In the genomic region with DNA sequence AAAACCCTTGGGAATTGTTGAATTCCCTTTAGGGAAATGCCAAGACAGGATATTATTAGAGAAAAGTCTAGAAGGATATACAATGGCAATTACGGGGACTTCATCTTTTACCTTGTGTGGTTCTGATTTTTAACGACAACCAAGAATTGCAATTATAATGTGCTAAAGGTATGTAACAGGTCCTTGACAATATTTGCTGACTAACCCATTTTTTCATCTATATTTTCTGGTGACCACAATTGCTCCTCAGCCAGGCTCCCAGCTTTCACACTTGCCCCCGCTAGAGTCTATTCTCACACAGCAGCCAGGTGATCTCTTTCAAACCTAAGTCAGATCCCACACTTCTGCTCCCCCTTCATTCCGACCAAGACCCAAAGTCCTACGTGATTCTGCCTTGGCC, we compare ENCODE assay signal across 32 cellular contexts. TPM values are rescaled to one million over a fixed set of nuclear protein-coding genes. Genes with fewer than 3 reads are reported as not detected.
"Had no signal": no experiment of that assay in that cellular context is flagged by ENCODE, and none has a peak within 500 bp of the region (broad histone marks: within the 10 kb centered on the region; RNA-seq: fewer than 3 reads in every experiment).

No MANE protein-coding gene starts in this region.

- H3K27ac Mint-ChIP-seq: activated CD4-positive, alpha-beta T cell treated with anti-CD3 and anti-CD28 coated beads, Interleukin-2, amount 10 ng/mL, durations not matched to agents 7 days and 5 days; activated naive CD4-positive, alpha-beta T cell treated with anti-CD3 and anti-CD28 coated beads, Interleukin-2, amount 50 U/mL, for 24 hours; activated naive CD8-positive, alpha-beta T cell treated with anti-CD3 and anti-CD28 coated beads, Interleukin-2, amount 10 ng/mL, durations not matched to agents 7 days and 5 days; activated T-cell treated with anti-CD3 and anti-CD28 coated beads, Interleukin-2, amount 50 U/mL, for 24 hours; activated T-helper 2 cell treated with anti-CD3 and anti-CD28 coated beads, Interferon-gamma antibody, Interleukin-2, Interleukin-4, amounts not matched to agents 10 μg/mL and 5 μg/mL and 100 μg/mL, durations not matched to agents 14 hours and 24 hours and 36 hours had no signal

- H3K27me3 ChIP-seq: ascending aorta, cardiac muscle cell had no signal

- H3K4me3 Mint-ChIP-seq: activated CD4-positive, alpha-beta T cell treated with anti-CD3 and anti-CD28 coated beads, Interleukin-2, amount 10 ng/mL, durations not matched to agents 7 days and 5 days; activated CD8-positive, alpha-beta T cell treated with anti-CD3 and anti-CD28 coated beads, Interleukin-2, amount 10 ng/mL, durations not matched to agents 7 days and 5 days; activated naive CD4-positive, alpha-beta T cell treated with anti-CD3 and anti-CD28 coated beads, Interleukin-2, amount 50 U/mL, for 24 hours; activated naive CD8-positive, alpha-beta T cell treated with anti-CD3 and anti-CD28 coated beads, Interleukin-2, amount 10 ng/mL, durations not matched to agents 7 days and 5 days; activated T-cell treated with anti-CD3 and anti-CD28 coated beads, Interleukin-2, amount 50 U/mL, for 24 hours; central memory CD8-positive, alpha-beta T cell had no signal

- H3K4me1 ChIP-seq: ascending aorta had no signal

- H3K9me3 Mint-ChIP-seq: activated CD4-positive, alpha-beta T cell treated with anti-CD3 and anti-CD28 coated beads, Interleukin-2, amount 10 ng/mL, durations not matched to agents 7 days and 5 days; activated naive CD4-positive, alpha-beta T cell treated with anti-CD3 and anti-CD28 coated beads, Interleukin-2, amount 50 U/mL, for 24 hours; activated naive CD8-positive, alpha-beta T cell treated with anti-CD3 and anti-CD28 coated beads, Interleukin-2, amount 10 ng/mL, durations not matched to agents 7 days and 5 days; activated T-cell treated with anti-CD3 and anti-CD28 coated beads, Interleukin-2, amount 50 U/mL, for 24 hours; activated T-helper 2 cell treated with anti-CD3 and anti-CD28 coated beads, Interferon-gamma antibody, Interleukin-2, Interleukin-4, amounts not matched to agents 10 μg/mL and 5 μg/mL and 100 μg/mL, durations not matched to agents 14 hours and 24 hours and 36 hours; central memory CD8-positive, alpha-beta T cell had no signal

- H3K9me3 ChIP-seq: ascending aorta had no signal

- H3K4me3 ChIP-seq: ascending aorta, cardiac muscle cell had no signal

- H3K27ac ChIP-seq: ascending aorta, cardiac muscle cell, VCaP had no signal

- DNase-seq: activated CD4-positive, alpha-beta T cell treated with anti-CD3 and anti-CD28 coated beads for 1 hour; activated CD4-positive, alpha-beta T cell treated with anti-CD3 and anti-CD28 coated beads, Interleukin-2, amount 10 ng/mL, durations not matched to agents 7 days and 5 days; activated CD4-positive, alpha-beta T cell treated with anti-CD3 and anti-CD28 coated beads, Interleukin-2, amount 50 U/mL, for 48 hours; activated CD4-positive, CD25-positive, alpha-beta regulatory T cell; activated CD8-positive, alpha-beta T cell treated with anti-CD3 and anti-CD28 coated beads, Interleukin-2, amount 10 ng/mL, durations not matched to agents 7 days and 5 days; activated gamma-delta T cell; activated naive CD4-positive, alpha-beta T cell treated with Interleukin-2 at 50 U/mL for 16 hours; activated naive CD8-positive, alpha-beta T cell treated with anti-CD3 and anti-CD28 coated beads, Interleukin-2, amount 10 ng/mL, durations not matched to agents 7 days and 5 days; activated T-cell treated with anti-CD3 and anti-CD28 coated beads, Interleukin-2, amount 50 U/mL, for 24 hours; amygdala; MM.1S; MV-4-11; NCI-H1092; NCI-H1436 treated with DMSO at 0.1 percent for 48 hours; NCI-H1694 treated with DMSO at 0.1 percent for 48 hours; NCI-H2029; NCI-H345; NCI-H524 treated with DMSO at 0.1 percent for 48 hours; Right ventricle myocardium superior; SW 1271; T-helper 1 cell; T-helper 9 cell had no signal

- ATAC-seq: activated CD8-positive, alpha-beta T cell treated with anti-CD3 and anti-CD28 coated beads, Interleukin-2, amount 10 ng/mL, durations not matched to agents 7 days and 5 days had no signal

- H3K27me3 Mint-ChIP-seq: activated CD4-positive, alpha-beta T cell treated with anti-CD3 and anti-CD28 coated beads, Interleukin-2, amount 10 ng/mL, durations not matched to agents 7 days and 5 days; activated naive CD4-positive, alpha-beta T cell treated with anti-CD3 and anti-CD28 coated beads, Interleukin-2, amount 50 U/mL, for 24 hours; activated naive CD8-positive, alpha-beta T cell treated with anti-CD3 and anti-CD28 coated beads, Interleukin-2, amount 10 ng/mL, durations not matched to agents 7 days and 5 days; activated T-cell treated with anti-CD3 and anti-CD28 coated beads, Interleukin-2, amount 50 U/mL, for 24 hours; central memory CD8-positive, alpha-beta T cell had no signal

- H3K4me1 Mint-ChIP-seq: activated naive CD4-positive, alpha-beta T cell treated with anti-CD3 and anti-CD28 coated beads, Interleukin-2, amount 50 U/mL, for 24 hours had no signal

RNA-seq across cellular contexts. Expression of a gene that starts 34.3 kb away (rescaled TPM):
- total RNA-seq: activated CD4-positive, alpha-beta T cell treated with anti-CD3 and anti-CD28 coated beads, Interleukin-2, amount 10 ng/mL, durations not matched to agents 7 days and 5 days; activated CD8-positive, alpha-beta T cell treated with anti-CD3 and anti-CD28 coated beads, Interleukin-2, amount 10 ng/mL, durations not matched to agents 7 days and 5 days; activated naive CD8-positive, alpha-beta T cell treated with anti-CD3 and anti-CD28 coated beads, Interleukin-2, amount 10 ng/mL, durations not matched to agents 7 days and 5 days; activated T-helper 2 cell treated with anti-CD3 and anti-CD28 coated beads, Interferon-gamma antibody, Interleukin-2, Interleukin-4, amounts not matched to agents 10 μg/mL and 5 μg/mL and 100 μg/mL, durations not matched to agents 14 hours and 24 hours and 36 hours; ascending aorta; cardiac muscle cell; chondrocyte; NCI-H460; OCI-LY7; Right ventricle myocardium superior had no signal
- polyA plus RNA-seq: adipose tissue, cardiac muscle cell had no signal
